Comparison of ENCODE assay signal across 16 cellular contexts in the genomic region with DNA sequence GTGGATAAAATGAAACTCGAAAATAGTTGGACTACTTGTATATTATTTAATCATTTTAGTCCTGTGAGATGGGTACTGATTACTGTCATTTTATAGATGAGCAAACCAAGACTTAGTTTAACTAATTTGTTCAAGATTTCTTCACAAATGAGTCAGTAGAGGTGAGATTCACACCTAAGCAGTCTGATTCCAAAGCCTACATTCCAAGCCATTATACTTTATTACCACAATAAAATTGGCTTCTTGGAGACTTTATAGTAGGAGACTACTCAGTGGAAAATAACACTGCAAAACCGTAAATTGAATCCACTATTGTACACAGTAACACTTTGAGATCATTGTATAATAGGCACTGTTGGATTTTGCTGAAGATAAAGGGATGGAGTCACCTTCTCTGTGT. TPM values are rescaled to one million over a fixed set of nuclear protein-coding genes. Genes with fewer than 3 reads are reported as not detected.
DNase-seq lines count a peak whose midpoint lies in the region; ATAC-seq, FAIRE-seq and TF ChIP-seq lines count a peak whose summit lies in the region.
"Had no signal": no experiment of that assay in that cellular context is flagged by ENCODE, and none has a peak within 500 bp of the region (broad histone marks: within the 10 kb centered on the region; RNA-seq: fewer than 3 reads in every experiment).

No MANE protein-coding gene starts in this region.

- TF ChIP-seq CTCF in Loucy (conservative IDR thresholded peaks at IDR 0.05; ENCODE audit: low read length) (no peak), GM12878 (IDR thresholded peaks at IDR 0.05 in 2 of 3, conservative IDR thresholded peaks at IDR 0.05 in 1 of 3; ENCODE audit: control insufficient read depth in 2 of 3, extremely low read depth in 1 of 3, insufficient read depth in 1 of 3, low read depth in 3 of 3, low read length in 3 of 3) (no peak), gastrocnemius medialis (IDR thresholded peaks at IDR 0.05 in 4 of 5, conservative IDR thresholded peaks at IDR 0.05 in 1 of 5) (no peak), mammary epithelial cell (conservative IDR thresholded peaks at IDR 0.05 in 1 of 2, IDR thresholded peaks at IDR 0.05 in 1 of 2; ENCODE audit: extremely low read depth in 1 of 2, insufficient read depth in 1 of 2, low read depth in 1 of 2, low read length in 2 of 2) (no peak)

- H3K4me3 ChIP-seq in Loucy (ENCODE audit: low read length, poor library complexity, severe bottlenecking) (peak overlapping the region; percentile 92), GM12878 (peak overlapping the region; percentile 94; the same call in 1 of the 2 replicates), gastrocnemius medialis (peak overlapping the region in 1 of 4 donors; percentile 93), mammary epithelial cell (replicated peaks in 1 of 3; ENCODE audit: insufficient read depth in 1 of 3, low read depth in 2 of 3, low read length in 3 of 3) (no peak overlapping the region)

- H3K27ac Mint-ChIP-seq in T-helper 2 cell treated with Interferon-gamma antibody and Interleukin-4, amounts not matched to agents 5 μg/mL and 100 μg/mL, for 36 hours = no peak overlapping the region
- H3K27ac Mint-ChIP-seq: type B pancreatic cell had no signal

- BruUV-seq in GM12878 (replicated peaks; lab: Mats Ljungman, UMichigan) (no TSS peak), mammary epithelial cell (replicated peaks; lab: Mats Ljungman, UMichigan) (no TSS peak)

- POLR2A ChIA-PET in GM12878 (lab: Charles Lee) = no interaction called here

- RAD21 ChIA-PET in GM12878 (lab: Charles Lee; ENCODE audit: unreplicated experiment) = no interaction called here

- intact Hi-C loops in GM12878 (cut with micrococcal nuclease; ENCODE audit: unreplicated experiment) (no loop called here), gastrocnemius medialis (cut with DNase I; ENCODE audit: low total_unique reads) (loop anchor here (5.0 kb wide), 1 partner anchor 52 kb away; no protein-coding TSS in a partner anchor), mammary epithelial cell (cut with micrococcal nuclease) (no loop called here)

- H4K20me1 ChIP-seq in Loucy (ENCODE audit: insufficient read depth, low read length, poor library complexity, severe bottlenecking) (peaks cover 51% of the 10 kb centered on the region), GM12878 (ENCODE audit: control insufficient read depth, insufficient read depth) (no peaks in the 10 kb centered on the region), mammary epithelial cell (ENCODE audit: insufficient read depth, low read length) (no peaks in the 10 kb centered on the region)

- no peak overlapping the region; the same call in 1 of the 2 replicates for H3K27ac ChIP-seq in GM12878 (ENCODE audit: control insufficient read depth, insufficient read depth)
- peak overlapping the region; percentile 98 to 99 (median 98) for H3K27ac ChIP-seq in gastrocnemius medialis
- H3K27ac ChIP-seq in mammary epithelial cell (ENCODE audit: insufficient read depth, low read depth, low read length) = no peak overlapping the region

- WGBS in GM12878 (ENCODE audit: insufficient coverage, insufficient replicate concordance, low lambda C conversion rate, missing lambda C conversion rate) = 2% methylated on average over 2 of the region's 2 CpGs
- 67% methylated on average over 2 of the region's 2 CpGs for WGBS in mammary epithelial cell (ENCODE audit: low coverage, missing lambda C conversion rate)

- SMC1A ChIA-PET in GM12878 (lab: Charles Lee; ENCODE audit: uncharacterized antibody, unreplicated experiment) = interaction anchor here (3.4 kb wide), 1 partner anchor 11 kb away, joined by 16 read pairs; no protein-coding TSS in a partner anchor

- no peak for ATAC-seq in GM12878
- ATAC-seq in gastrocnemius medialis = no peak
- ATAC-seq: esophagus mucosa had no signal

- no peak overlapping the region for H3K9ac ChIP-seq in Loucy (ENCODE audit: low read depth, low read length, poor library complexity, severe bottlenecking)
- H3K9ac ChIP-seq in GM12878 (ENCODE audit: control insufficient read depth, insufficient read depth, low read length) = no peak overlapping the region
- no peak overlapping the region for H3K9ac ChIP-seq in mammary epithelial cell (ENCODE audit: insufficient read depth, low read length)

- peaks cover 66% of the 10 kb centered on the region for H3K36me3 Mint-ChIP-seq in T-helper 2 cell treated with Interferon-gamma antibody and Interleukin-4, amounts not matched to agents 5 μg/mL and 100 μg/mL, for 36 hours (ENCODE audit: low read depth)

- peaks cover 65% of the 10 kb centered on the region for H3K4me1 Mint-ChIP-seq in T-helper 2 cell treated with Interferon-gamma antibody and Interleukin-4, amounts not matched to agents 5 μg/mL and 100 μg/mL, for 36 hours (ENCODE audit: low read depth)

- TF ChIP-seq RAD21 in GM12878 (IDR thresholded peaks at IDR 0.05; ENCODE audit: insufficient read depth, low read depth, low read length) = no peak

- H3K27me3 ChIP-seq in Loucy (ENCODE audit: insufficient read depth, low read length, poor library complexity, severe bottlenecking) (no peaks in the 10 kb centered on the region), GM12878 (replicated peaks in 1 of 2; ENCODE audit: control insufficient read depth in 2 of 2, insufficient read depth in 2 of 2, low read length in 1 of 2) (no peaks in the 10 kb centered on the region), gastrocnemius medialis (no peaks in the 10 kb centered on the region), mammary epithelial cell (ENCODE audit: insufficient read depth, low read length) (no peaks in the 10 kb centered on the region)

- CTCF ChIA-PET in GM12878 (lab: Yijun Ruan, JAX) (no interaction called here), mammary epithelial cell (lab: Charles Lee; ENCODE audit: low non-redundant PET) (no interaction called here)

- H3K27me3 Mint-ChIP-seq in T-helper 2 cell treated with Interferon-gamma antibody and Interleukin-4, amounts not matched to agents 5 μg/mL and 100 μg/mL, for 36 hours (ENCODE audit: low read depth) = no peaks in the 10 kb centered on the region
- H3K27me3 Mint-ChIP-seq: progenitor cell of endocrine pancreas, type B pancreatic cell had no signal

- dilution Hi-C loops in mammary epithelial cell (cut with HindIII; ENCODE audit: low sequenced_read_pairs) = no loop called here

- no peaks in the 10 kb centered on the region for H3F3A ChIP-seq in Loucy (ENCODE audit: low read depth)

- H3K36me3 ChIP-seq in Loucy (ENCODE audit: insufficient read depth, low read length) (no peaks in the 10 kb centered on the region), GM12878 (ENCODE audit: control insufficient read depth in 2 of 2, insufficient read depth in 2 of 2, low read length in 1 of 2) (no peaks in the 10 kb centered on the region), gastrocnemius medialis (no peaks in the 10 kb centered on the region), mammary epithelial cell (ENCODE audit: insufficient read depth, low read length) (no peaks in the 10 kb centered on the region)

- H2AFZ ChIP-seq in Loucy (ENCODE audit: low read length) (no peak overlapping the region), GM12878 (ENCODE audit: control insufficient read depth, low read depth, low read length) (no peak overlapping the region), mammary epithelial cell (ENCODE audit: low read depth, low read length) (no peak overlapping the region)

- no peak for TF ChIP-seq EP300 in GM12878 (IDR thresholded peaks at IDR 0.05; ENCODE audit: borderline replicate concordance in 1 of 2, control insufficient read depth in 1 of 2, low read depth in 2 of 2, low read length in 2 of 2)

- H3K9me3 ChIP-seq in Loucy (ENCODE audit: insufficient read depth, low read depth, low read length) (no peaks in the 10 kb centered on the region), GM12878 (replicated peaks; ENCODE audit: control insufficient read depth, insufficient read depth, low read length) (peaks cover 1% of the 10 kb centered on the region), gastrocnemius medialis (no peaks in the 10 kb centered on the region), mammary epithelial cell (replicated peaks; ENCODE audit: insufficient read depth, low read length) (no peaks in the 10 kb centered on the region)

- H3K9me2 ChIP-seq in Loucy (replicated peaks; ENCODE audit: low read depth, low read length) = no peaks in the 10 kb centered on the region

- in situ Hi-C loops in GM12878 (cut with MboI) (no loop called here), gastrocnemius medialis (cut with MboI; ENCODE audit: low sequenced_read_pairs in 4 of 4) (no loop called here), mammary epithelial cell (cut with MboI; ENCODE audit: low sequenced_read_pairs in 2 of 2) (no loop called here)

- peak overlapping the region; percentile 98 for H3K4me3 Mint-ChIP-seq in T-helper 2 cell treated with Interferon-gamma antibody and Interleukin-4, amounts not matched to agents 5 μg/mL and 100 μg/mL, for 36 hours

- peaks cover 72% of the 10 kb centered on the region for H3K79me2 ChIP-seq in Loucy (ENCODE audit: insufficient read depth, low read length)
- H3K79me2 ChIP-seq in GM12878 (ENCODE audit: control insufficient read depth, insufficient read depth, low read length) = peaks cover 92% of the 10 kb centered on the region
- peaks cover 82% of the 10 kb centered on the region for H3K79me2 ChIP-seq in mammary epithelial cell (ENCODE audit: insufficient read depth, low read length)

- H3K4me1 ChIP-seq in Loucy (ENCODE audit: insufficient read depth, low read length, poor library complexity, severe bottlenecking) (peaks cover 52% of the 10 kb centered on the region), GM12878 (ENCODE audit: control insufficient read depth, insufficient read depth, low read length) (peaks cover 16% of the 10 kb centered on the region), gastrocnemius medialis (peaks cover 23 to 54% of the 10 kb centered on the region in 2 donors), mammary epithelial cell (ENCODE audit: insufficient read depth, low read length) (peaks cover 17% of the 10 kb centered on the region)

- peaks cover 21% of the 10 kb centered on the region for H3K9me3 Mint-ChIP-seq in T-helper 2 cell treated with Interferon-gamma antibody and Interleukin-4, amounts not matched to agents 5 μg/mL and 100 μg/mL, for 36 hours

- TF ChIP-seq POLR2A in GM12878 (IDR thresholded peaks at IDR 0.05; ENCODE audit: low read depth, low read length) (no peak), gastrocnemius medialis (IDR thresholded peaks at IDR 0.05) (no peak)

- H3K4me2 ChIP-seq in Loucy (ENCODE audit: low read depth, low read length, poor library complexity, severe bottlenecking) = peak overlapping the region; percentile 75
- peak overlapping the region; percentile 83 for H3K4me2 ChIP-seq in GM12878 (ENCODE audit: control insufficient read depth, insufficient read depth)
- no peak overlapping the region for H3K4me2 ChIP-seq in mammary epithelial cell (ENCODE audit: insufficient read depth, low read depth, low read length)

- FAIRE-seq in GM12878 (lab: Jason Lieb, UNC) = no peak

- no peak for DNase-seq in T-helper 2 cell treated with Interferon-gamma antibody and Interleukin-4, amounts not matched to agents 5 μg/mL and 100 μg/mL, for 36 hours (ENCODE audit: low spot score)
- no peak for DNase-seq in T-helper 2 cell
- no peak for DNase-seq in GM12878 (ENCODE audit: low read depth, low spot score)
- DNase-seq in gastrocnemius medialis = no peak
- DNase-seq in NCI-H526 treated with DMSO at 0.1 percent for 48 hours (lab: John Stamatoyannopoulos, UW) = no peak
- no peak for DNase-seq in NCI-H748 treated with DMSO at 0.1 percent for 48 hours (lab: John Stamatoyannopoulos, UW)
- no peak for DNase-seq in mammary epithelial cell
- DNase-seq: amygdala, head of caudate nucleus, islet precursor cell, MV-4-11, SHP77 had no signal

RNA-seq across cellular contexts. Expression of a gene that starts 2.2 kb away (rescaled TPM):
- 98.2 and 101 TPM in 2 replicates for total RNA-seq in GM12878 (2013; cell fraction: nucleolus; rRNA removed)
- total RNA-seq in GM12878 (2014; rRNA removed) = 29.2 and 35.3 TPM in 2 replicates
- 35.1 and 35.7 TPM in 2 replicates for total RNA-seq in GM12878 (2014; rRNA removed; fragmentation: Illumina TruSeq; extraction: Trizol)
- total RNA-seq in GM12878 (2021) = 30.4 and 33.6 TPM in 2 replicates
- polyA plus RNA-seq in GM12878 (2011; ENCODE audit: low read depth) = 9.0 TPM
- 41.8 and 69.0 TPM in 2 replicates for polyA plus RNA-seq in GM12878 (2011; rRNA removed)
- 12.3 and 15.8 TPM in 2 replicates for polyA plus RNA-seq in GM12878 (2011; cell fraction: cytosol; rRNA removed)
- 32.1 and 34.3 TPM in 2 replicates for polyA plus RNA-seq in GM12878 (2011; cell fraction: nucleus; rRNA removed)
- polyA plus RNA-seq in GM12878 (2012) = 17.4 and 21.1 TPM in 2 replicates
- 40.3 and 50.4 TPM in 2 replicates for polyA plus RNA-seq in GM12878 (2014; fragmentation: Illumina TruSeq; extraction: Trizol)
- polyA plus RNA-seq in GM12878 (2014; fragmentation: Nextera tagmentation; extraction: Ambion mirVana) = 10 to 100 TPM; 12.9 to 14.1 TPM
- 22.0 and 23.8 TPM in 2 replicates for polyA plus RNA-seq in GM12878 (2014; rRNA removed)
- polyA plus RNA-seq in GM12878 (2016; fragmentation: Nextera tagmentation; extraction: Ambion mirVana) = 10 to 100 TPM; 21.0 to 24.7 TPM
- polyA minus RNA-seq in GM12878 (2011; rRNA and poly(A)+ RNA removed) = 32.5 and 41.2 TPM in 2 replicates
- polyA minus RNA-seq in GM12878 (2011; cell fraction: cytosol; rRNA and poly(A)+ RNA removed) = 12.6 and 13.6 TPM in 2 replicates
- polyA minus RNA-seq in GM12878 (2011; cell fraction: nucleus; rRNA and poly(A)+ RNA removed) = 29.0 and 31.5 TPM in 2 replicates
- total RNA-seq in gastrocnemius medialis = 100 to 1,000 TPM in 2 of 4 donors, 10 to 100 TPM in 2; 81.2 to 163 (median 108) TPM
- total RNA-seq in mammary epithelial cell = 10 to 100 TPM; 19.8 to 26.4 TPM
- 15.2 TPM for polyA plus RNA-seq in mammary epithelial cell
- 21.5 TPM for polyA minus RNA-seq in mammary epithelial cell

RNA-seq across cellular contexts. Expression of a gene that starts 2.5 kb away (rescaled TPM):
- total RNA-seq in GM12878 (2013; cell fraction: nucleolus; rRNA removed) = 7.0 and 7.6 TPM in 2 replicates
- total RNA-seq in GM12878 (2014; rRNA removed) (15.5 and 21.0 TPM in 2 replicates), GM12878 (2014; rRNA removed; fragmentation: Illumina TruSeq; extraction: Trizol) (20.1 and 21.3 TPM in 2 replicates), GM12878 (2021) (12.8 and 13.2 TPM in 2 replicates), gastrocnemius medialis (10 to 100 TPM in 3 of 4 donors, 1 to 10 TPM in 1; 7.0 to 26.9 (median 13.3) TPM), mammary epithelial cell (10 to 100 TPM in 1 of 2 donors, 1 to 10 TPM in 1; 9.5 to 12.8 TPM)
- 10.9 TPM for polyA plus RNA-seq in GM12878 (2011; ENCODE audit: low read depth)
- polyA plus RNA-seq in GM12878 (2011; rRNA removed) (36.3 and 48.0 TPM in 2 replicates), GM12878 (2014; fragmentation: Illumina TruSeq; extraction: Trizol) (20.9 and 24.3 TPM in 2 replicates), GM12878 (2014; fragmentation: Nextera tagmentation; extraction: Ambion mirVana) (10 to 100 TPM; 75.6 to 94.2 TPM), GM12878 (2014; rRNA removed) (18.8 and 25.7 TPM in 2 replicates), GM12878 (2016; fragmentation: Nextera tagmentation; extraction: Ambion mirVana) (10 to 100 TPM; 34.8 to 36.0 TPM), mammary epithelial cell (18.6 TPM)
- polyA plus RNA-seq in GM12878 (2011; cell fraction: cytosol; rRNA removed) = 12.2 and 14.0 TPM in 2 replicates
- 9.8 and 12.7 TPM in 2 replicates for polyA plus RNA-seq in GM12878 (2011; cell fraction: nucleus; rRNA removed)
- polyA plus RNA-seq in GM12878 (2012) = 17.0 and 20.6 TPM in 2 replicates
- polyA minus RNA-seq in GM12878 (2011; rRNA and poly(A)+ RNA removed) = 11.5 and 11.6 TPM in 2 replicates
- 3.1 and 6.0 TPM in 2 replicates for polyA minus RNA-seq in GM12878 (2011; cell fraction: cytosol; rRNA and poly(A)+ RNA removed)
- 3.4 and 4.4 TPM in 2 replicates for polyA minus RNA-seq in GM12878 (2011; cell fraction: nucleus; rRNA and poly(A)+ RNA removed)
- polyA minus RNA-seq in mammary epithelial cell = 3.4 TPM

Comparison
In these comparisons a context has a peak if more than half of its experiments do, and no peak if none do; other contexts are left out.
1. H3K4me3 ChIP-seq: peak in Loucy (single experiment) and GM12878 (single experiment); none in mammary epithelial cell (0 of 3).
2. H3K27ac ChIP-seq: peak in gastrocnemius medialis (4 of 4); none in GM12878 (single experiment) and mammary epithelial cell (single experiment).